12 cellular contexts compared by ENCODE assay signal in the genomic region with DNA sequence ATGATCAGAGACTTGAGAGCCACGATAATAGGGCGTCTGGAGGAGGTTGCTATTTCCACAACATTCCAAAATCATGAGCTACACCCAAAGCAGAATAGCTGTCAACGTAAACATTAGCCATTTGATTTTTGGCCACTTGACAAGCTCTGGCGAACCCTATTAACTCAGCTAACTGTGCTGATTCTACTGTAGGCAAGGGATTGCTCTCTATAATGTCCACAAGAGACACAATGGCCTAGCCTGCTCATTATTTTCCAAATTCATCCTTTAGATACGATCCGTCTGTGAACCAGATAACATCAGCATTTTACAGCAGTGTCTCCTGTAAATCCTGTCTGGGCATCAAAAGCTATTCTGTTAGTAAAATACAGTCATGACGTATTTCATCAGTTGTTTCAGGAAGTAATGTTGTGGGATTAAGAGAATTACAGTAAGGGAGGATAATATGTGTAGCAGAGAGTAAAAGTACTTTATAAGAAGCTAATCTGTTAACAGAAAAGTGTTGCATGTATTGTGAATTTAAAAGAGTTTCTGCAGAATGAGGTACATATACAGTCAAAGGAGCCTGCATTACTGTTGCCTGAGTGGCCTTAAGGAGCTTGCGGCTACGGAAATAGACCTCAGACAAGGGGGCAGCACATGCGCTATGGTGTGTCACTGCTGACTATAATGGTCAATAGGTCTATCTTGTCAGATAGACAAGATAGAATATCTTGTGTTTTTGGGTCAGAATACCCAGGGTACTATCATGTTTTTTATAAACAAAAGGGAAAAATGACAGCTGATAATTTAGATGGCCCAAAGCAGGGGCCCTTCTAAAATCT. TPM values are rescaled to one million over a fixed set of nuclear protein-coding genes. Genes with fewer than 3 reads are reported as not detected.
A peak's percentile ranks its signal among the peaks of the same experiment; 100 is the strongest.
DNase-seq lines count a peak whose midpoint lies in the region; ATAC-seq and TF ChIP-seq lines count a peak whose summit lies in the region.
"Had no signal": no experiment of that assay in that cellular context is flagged by ENCODE, and none has a peak within 500 bp of the region (broad histone marks: within the 10 kb centered on the region; RNA-seq: fewer than 3 reads in every experiment).

No MANE protein-coding gene starts in this region.

- H2BK120ac ChIP-seq in mesendoderm (ENCODE audit: low read depth, low read length), result no peak overlapping the region

- no peak overlapping the region for H2BK15ac ChIP-seq in mesendoderm (replicated peaks; ENCODE audit: low read depth)

- no peak overlapping the region for H3K4me2 ChIP-seq in mesendoderm (ENCODE audit: low read length)

- no peak for ATAC-seq in GM21367 (IDR thresholded peaks at IDR 0.05; ENCODE audit: unreplicated experiment)

- H3K56ac ChIP-seq in mesendoderm (ENCODE audit: low read length), result no peak overlapping the region

- no peak overlapping the region for H2BK5ac ChIP-seq in mesendoderm (ENCODE audit: low read length)

- H3K27ac ChIP-seq in mesendoderm (ENCODE audit: low read depth, low read length), result no peak overlapping the region
- no peak overlapping the region for H3K27ac ChIP-seq in substantia nigra (ENCODE audit: low read depth, low read length, poor library complexity, severe bottlenecking)
- H3K27ac ChIP-seq: uterus had no signal

- in situ Hi-C loops in G401 (cut with HindIII; ENCODE audit: low sequenced_read_pairs) (no loop called here), T47D (cut with HindIII; ENCODE audit: low pct_unique_long_range_greater_than_20kb, low sequenced_read_pairs) (no loop called here)

- no peak overlapping the region for H3K23ac ChIP-seq in mesendoderm (ENCODE audit: low read length)

- no peak for TF ChIP-seq CTCF in GM20000 (IDR thresholded peaks at IDR 0.05; ENCODE audit: extremely low read depth, missing control alignments)

- no peak overlapping the region for H4K8ac ChIP-seq in mesendoderm (ENCODE audit: low read depth, low read length)

- no peak overlapping the region for H3K4me3 ChIP-seq in mesendoderm (ENCODE audit: low read length)
- H3K4me3 ChIP-seq: uterus had no signal

- no peaks in the 10 kb centered on the region for H3K79me1 ChIP-seq in mesendoderm (ENCODE audit: low read length)

- H4K5ac ChIP-seq in mesendoderm (ENCODE audit: low read length), result no peak overlapping the region

- H3K79me2 ChIP-seq in mesendoderm (ENCODE audit: control insufficient read depth, insufficient read depth, low read length), result no peaks in the 10 kb centered on the region

- no CpG with 5 or more reads among the region's 10 CpGs for WGBS in mesendoderm (ENCODE audit: extremely low coverage, insufficient coverage, low lambda C conversion rate)

- no peak overlapping the region for H3K9ac ChIP-seq in mesendoderm (ENCODE audit: low read length)

- no peaks in the 10 kb centered on the region for H3K27me3 ChIP-seq in mesendoderm (ENCODE audit: insufficient read depth, low read length, poor library complexity)
- H3K27me3 ChIP-seq: uterus had no signal

- H3K4me1 ChIP-seq in mesendoderm (ENCODE audit: control insufficient read depth, low read depth, low read length), result peaks cover 6% of the 10 kb centered on the region
- H3K4me1 ChIP-seq: uterus had no signal

- no peak overlapping the region for H3K4ac ChIP-seq in mesendoderm (ENCODE audit: low read depth, low read length)

- DNase-seq in G401 (ENCODE audit: low spot score) (peak; percentile 21), NCI-H1105 treated with DMSO at 0.1 percent for 48 hours (lab: John Stamatoyannopoulos, UW) (peak; percentile 88), T47D (ENCODE audit: low read depth in 1 of 2, low spot score in 1 of 2) (peak; percentile 18 to 48), mesendoderm (peak; percentile 80), hepatic stellate cell (ENCODE audit: low spot score) (no peak), substantia nigra (lab: John Stamatoyannopoulos, UW) (no peak), GM20000 (ENCODE audit: low spot score) (no peak)
- DNase-seq: activated CD4-positive, alpha-beta T cell treated with anti-CD3 and anti-CD28 coated beads, Interleukin-2, amount 50 U/mL, for 48 hours; kidney; NCI-H2029 treated with DMSO at 0.1 percent for 48 hours; uterus had no signal

- H3K36me3 ChIP-seq in mesendoderm (ENCODE audit: control insufficient read depth, insufficient read depth, low read length), result no peaks in the 10 kb centered on the region
- H3K36me3 ChIP-seq: uterus had no signal

- H2AK5ac ChIP-seq in mesendoderm (ENCODE audit: low read length), result no peak overlapping the region

- H3K18ac ChIP-seq in mesendoderm (ENCODE audit: low read length), result no peak overlapping the region

RNA-seq across cellular contexts. Expression of a gene that starts 44.9 kb away (rescaled TPM):
- 61.7 and 64.3 TPM in 2 replicates for total RNA-seq in G401 (2014; rRNA removed; shearing (Covaris generic))
- 2.5 TPM for polyA plus RNA-seq in mesendoderm (2013, experiment 1 of 2)
- 2.7 TPM for polyA plus RNA-seq in mesendoderm (2013, experiment 2 of 2)

Comparison
In these comparisons a context has a peak if more than half of its experiments do, and no peak if none do; other contexts are left out.
1. DNase-seq: peak in G401 (single experiment), NCI-H1105 treated with DMSO at 0.1 percent for 48 hours (single experiment), T47D (2 of 2) and mesendoderm (single experiment); none in hepatic stellate cell (single experiment), substantia nigra (0 of 49) and GM20000 (single experiment).